ENCODE assay signal across 17 cellular contexts in the genomic region with DNA sequence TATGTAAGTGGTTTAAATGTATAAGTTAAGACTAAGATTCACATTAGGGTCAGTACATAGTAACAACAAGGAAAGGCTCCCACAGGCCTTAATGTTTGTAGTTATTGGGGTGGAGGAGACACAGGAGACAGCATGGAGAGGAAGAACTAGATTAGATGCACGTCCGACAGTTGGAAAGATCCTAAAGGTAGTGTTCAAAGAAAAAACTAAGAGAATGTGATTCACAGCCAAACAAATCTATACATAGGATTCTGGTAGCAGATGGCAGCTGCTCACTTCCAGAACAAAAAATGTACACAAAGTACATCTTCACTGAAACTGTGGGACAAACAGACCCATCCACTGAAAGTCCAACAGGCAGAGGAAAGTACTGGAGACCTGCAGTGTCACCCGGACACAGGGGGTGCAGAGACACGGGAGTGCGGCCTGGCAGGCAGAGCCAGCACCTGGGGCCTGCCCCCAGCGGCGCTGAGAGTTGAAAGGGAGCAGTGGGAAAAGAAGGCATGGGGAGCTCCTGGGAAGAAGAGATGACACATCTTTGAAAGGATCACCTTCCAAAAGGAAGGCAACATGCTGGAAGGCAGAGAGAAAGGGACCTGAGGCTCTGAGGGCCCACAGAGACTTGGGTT. TPM values are rescaled to one million over a fixed set of nuclear protein-coding genes. Genes with fewer than 3 reads are reported as not detected.
DNase-seq lines count a peak whose midpoint lies in the region; ATAC-seq and TF ChIP-seq lines count a peak whose summit lies in the region.
"Had no signal": no experiment of that assay in that cellular context is flagged by ENCODE, and none has a peak within 500 bp of the region (broad histone marks: within the 10 kb centered on the region; RNA-seq: fewer than 3 reads in every experiment).

No MANE protein-coding gene starts in this region.

- no peak for DNase-seq in activated T-cell treated with anti-CD3 and anti-CD28 coated beads, Interleukin-2, amount 50 U/mL, for 72 hours
- no peak for DNase-seq in activated T-cell treated with anti-CD3 and anti-CD28 coated beads, Interleukin-2, amount 50 U/mL, for 48 hours
- no peak for DNase-seq in activated T-helper 1 cell treated with anti-CD3 and anti-CD28 coated beads, Interleukin-12 subunit alpha, Interleukin-12 subunit beta, Interleukin-2, Interleukin-4 antibody, amounts not matched to agents 30 ng/mL and 10 ng/mL and 1 ng/mL, durations not matched to agents 14 hours and 24 hours and 36 hours (ENCODE audit: low spot score)
- DNase-seq in nephron progenitor cell (no peak), NCI-H2171 treated with DMSO at 0.1 percent for 48 hours (lab: John Stamatoyannopoulos, UW) (no peak), Caco-2 (no peak), chondrocyte (ENCODE audit: low spot score) (no peak)
- DNase-seq in stimulated activated naive B cell treated with anti-CD40 and anti-IgM and Interleukin-4, amounts not matched to agents 10 μg/mL and 1 μg/mL and 100 μg/mL, for 72 hours, result no peak
- DNase-seq: C1 segment of cervical spinal cord, COR-L47, DMS53, GM23248, NCI-H1417 treated with DMSO at 0.1 percent for 48 hours, NCI-H2029, NCI-H510A, Peyer's patch had no signal

- H3K4me3 ChIP-seq in Caco-2 (ENCODE audit: low read depth, low read length), result no peak overlapping the region
- H3K4me3 ChIP-seq: GM23248, Peyer's patch had no signal

- intact Hi-C loops in activated T-helper 1 cell treated with anti-CD3 and anti-CD28 coated beads, Interleukin-12 subunit alpha, Interleukin-12 subunit beta, Interleukin-2, Interleukin-4 antibody, amounts not matched to agents 30 ng/mL and 10 ng/mL and 1 ng/mL, durations not matched to agents 14 hours and 24 hours and 36 hours (cut with micrococcal nuclease), result no loop called here
- intact Hi-C loops in Caco-2 (cut with micrococcal nuclease; ENCODE audit: unreplicated experiment), result no loop called here

- H3K27me3 Mint-ChIP-seq in activated T-cell treated with anti-CD3 and anti-CD28 coated beads, Interleukin-2, amount 50 U/mL, for 72 hours (ENCODE audit: low read depth), result no peaks in the 10 kb centered on the region
- H3K27me3 Mint-ChIP-seq in activated T-helper 1 cell treated with anti-CD3 and anti-CD28 coated beads, Interleukin-12 subunit alpha, Interleukin-12 subunit beta, Interleukin-2, Interleukin-4 antibody, amounts not matched to agents 30 ng/mL and 10 ng/mL and 1 ng/mL, durations not matched to agents 14 hours and 24 hours and 36 hours (ENCODE audit: insufficient read depth), result no peaks in the 10 kb centered on the region
- H3K27me3 Mint-ChIP-seq in nephron progenitor cell (ENCODE audit: low read depth, poor library complexity) (no peaks in the 10 kb centered on the region), Caco-2 (ENCODE audit: insufficient read depth, unreplicated experiment) (no peaks in the 10 kb centered on the region), chondrocyte (ENCODE audit: low read depth) (no peaks in the 10 kb centered on the region)
- H3K27me3 Mint-ChIP-seq in stimulated activated naive B cell treated with anti-CD40 and anti-IgM and Interleukin-4, amounts not matched to agents 10 μg/mL and 1 μg/mL and 100 μg/mL, for 72 hours, result no peaks in the 10 kb centered on the region

- no peak overlapping the region for H3K4me3 Mint-ChIP-seq in activated T-cell treated with anti-CD3 and anti-CD28 coated beads, Interleukin-2, amount 50 U/mL, for 72 hours
- no peak overlapping the region for H3K4me3 Mint-ChIP-seq in activated T-helper 1 cell treated with anti-CD3 and anti-CD28 coated beads, Interleukin-12 subunit alpha, Interleukin-12 subunit beta, Interleukin-2, Interleukin-4 antibody, amounts not matched to agents 30 ng/mL and 10 ng/mL and 1 ng/mL, durations not matched to agents 14 hours and 24 hours and 36 hours
- H3K4me3 Mint-ChIP-seq in nephron progenitor cell (no peak overlapping the region), Caco-2 (ENCODE audit: unreplicated experiment) (no peak overlapping the region), chondrocyte (ENCODE audit: unreplicated experiment) (no peak overlapping the region)
- H3K4me3 Mint-ChIP-seq in stimulated activated naive B cell treated with anti-CD40 and anti-IgM and Interleukin-4, amounts not matched to agents 10 μg/mL and 1 μg/mL and 100 μg/mL, for 72 hours, result no peak overlapping the region

- POLR2A ChIA-PET in Caco-2 (lab: Charles Lee), result no interaction called here

- H3K27me3 ChIP-seq in Caco-2 (replicated peaks; ENCODE audit: control insufficient read depth, insufficient read depth, low read length), result no peaks in the 10 kb centered on the region
- H3K27me3 ChIP-seq: Peyer's patch had no signal

- no peaks in the 10 kb centered on the region for H3K4me1 ChIP-seq in Caco-2
- H3K4me1 ChIP-seq: Peyer's patch had no signal

- peaks cover 9 to 57% of the 10 kb centered on the region in 2 donors for H3K36me3 Mint-ChIP-seq in activated T-cell treated with anti-CD3 and anti-CD28 coated beads, Interleukin-2, amount 50 U/mL, for 72 hours (ENCODE audit: insufficient read depth in 2 of 2)
- H3K36me3 Mint-ChIP-seq in activated T-helper 1 cell treated with anti-CD3 and anti-CD28 coated beads, Interleukin-12 subunit alpha, Interleukin-12 subunit beta, Interleukin-2, Interleukin-4 antibody, amounts not matched to agents 30 ng/mL and 10 ng/mL and 1 ng/mL, durations not matched to agents 14 hours and 24 hours and 36 hours (ENCODE audit: low read depth), result peaks cover 61% of the 10 kb centered on the region
- H3K36me3 Mint-ChIP-seq in nephron progenitor cell (ENCODE audit: low read depth) (peaks cover 89% of the 10 kb centered on the region), Caco-2 (ENCODE audit: insufficient read depth, unreplicated experiment) (peaks cover 77% of the 10 kb centered on the region), chondrocyte (ENCODE audit: low read depth) (peaks cover 22% of the 10 kb centered on the region)
- peaks cover 39 to 63% of the 10 kb centered on the region in 2 donors for H3K36me3 Mint-ChIP-seq in stimulated activated naive B cell treated with anti-CD40 and anti-IgM and Interleukin-4, amounts not matched to agents 10 μg/mL and 1 μg/mL and 100 μg/mL, for 72 hours

- peaks cover 3% of the 10 kb centered on the region; the same call in 1 of the 2 replicates for H3K36me3 ChIP-seq in Caco-2 (ENCODE audit: control insufficient read depth, insufficient read depth, low read length)

- H3K9me3 Mint-ChIP-seq in activated T-cell treated with anti-CD3 and anti-CD28 coated beads, Interleukin-2, amount 50 U/mL, for 72 hours, result peaks cover 3% of the 10 kb centered on the region in 2 donors
- no peaks in the 10 kb centered on the region for H3K9me3 Mint-ChIP-seq in activated T-helper 1 cell treated with anti-CD3 and anti-CD28 coated beads, Interleukin-12 subunit alpha, Interleukin-12 subunit beta, Interleukin-2, Interleukin-4 antibody, amounts not matched to agents 30 ng/mL and 10 ng/mL and 1 ng/mL, durations not matched to agents 14 hours and 24 hours and 36 hours
- H3K9me3 Mint-ChIP-seq in nephron progenitor cell (peaks cover 14% of the 10 kb centered on the region), Caco-2 (ENCODE audit: unreplicated experiment) (no peaks in the 10 kb centered on the region), chondrocyte (ENCODE audit: low read depth) (no peaks in the 10 kb centered on the region)
- H3K9me3 Mint-ChIP-seq in stimulated activated naive B cell treated with anti-CD40 and anti-IgM and Interleukin-4, amounts not matched to agents 10 μg/mL and 1 μg/mL and 100 μg/mL, for 72 hours, result peaks cover 0 to 5% of the 10 kb centered on the region in 2 donors

- TF ChIP-seq CTCF in nephron progenitor cell (IDR thresholded peaks at IDR 0.05) (no peak), Caco-2 (IDR thresholded peaks at IDR 0.05; ENCODE audit: insufficient read depth in 1 of 2, low read depth in 1 of 2, low read length in 1 of 2, severe bottlenecking in 1 of 2, unreplicated experiment in 1 of 2) (no peak), chondrocyte (IDR thresholded peaks at IDR 0.05) (no peak)

- peak overlapping the region; percentile 39 for H3K27ac Mint-ChIP-seq in activated T-cell treated with anti-CD3 and anti-CD28 coated beads, Interleukin-2, amount 50 U/mL, for 72 hours
- H3K27ac Mint-ChIP-seq in activated T-helper 1 cell treated with anti-CD3 and anti-CD28 coated beads, Interleukin-12 subunit alpha, Interleukin-12 subunit beta, Interleukin-2, Interleukin-4 antibody, amounts not matched to agents 30 ng/mL and 10 ng/mL and 1 ng/mL, durations not matched to agents 14 hours and 24 hours and 36 hours, result peak overlapping the region; percentile 1
- H3K27ac Mint-ChIP-seq in nephron progenitor cell (peak overlapping the region; percentile 90), Caco-2 (ENCODE audit: unreplicated experiment) (no peak overlapping the region), chondrocyte (ENCODE audit: unreplicated experiment) (no peak overlapping the region)
- peak overlapping the region; percentile 75 for H3K27ac Mint-ChIP-seq in stimulated activated naive B cell treated with anti-CD40 and anti-IgM and Interleukin-4, amounts not matched to agents 10 μg/mL and 1 μg/mL and 100 μg/mL, for 72 hours

- peaks cover 4% of the 10 kb centered on the region for H3K4me1 Mint-ChIP-seq in activated T-cell treated with anti-CD3 and anti-CD28 coated beads, Interleukin-2, amount 50 U/mL, for 72 hours (ENCODE audit: low read depth)
- H3K4me1 Mint-ChIP-seq in activated T-helper 1 cell treated with anti-CD3 and anti-CD28 coated beads, Interleukin-12 subunit alpha, Interleukin-12 subunit beta, Interleukin-2, Interleukin-4 antibody, amounts not matched to agents 30 ng/mL and 10 ng/mL and 1 ng/mL, durations not matched to agents 14 hours and 24 hours and 36 hours (ENCODE audit: low read depth), result no peaks in the 10 kb centered on the region
- no peaks in the 10 kb centered on the region for H3K4me1 Mint-ChIP-seq in nephron progenitor cell
- H3K4me1 Mint-ChIP-seq in stimulated activated naive B cell treated with anti-CD40 and anti-IgM and Interleukin-4, amounts not matched to agents 10 μg/mL and 1 μg/mL and 100 μg/mL, for 72 hours, result no peaks in the 10 kb centered on the region
- no peaks in the 10 kb centered on the region for H3K4me1 Mint-ChIP-seq in Caco-2 (ENCODE audit: low read depth, unreplicated experiment)
- H3K4me1 Mint-ChIP-seq in chondrocyte (ENCODE audit: low read depth), result no peaks in the 10 kb centered on the region

- no peak for ATAC-seq in activated T-cell treated with anti-CD3 and anti-CD28 coated beads, Interleukin-2, amount 50 U/mL, for 72 hours (replicated peaks in 1 of 2)
- no peak for ATAC-seq in stimulated activated naive B cell treated with anti-CD40 and anti-IgM and Interleukin-4, amounts not matched to agents 10 μg/mL and 1 μg/mL and 100 μg/mL, for 72 hours (replicated peaks)
- ATAC-seq: HCT116 had no signal

- H3K9me3 ChIP-seq in Caco-2, result no peaks in the 10 kb centered on the region
- H3K9me3 ChIP-seq: Peyer's patch had no signal

- CTCF ChIA-PET in Caco-2 (lab: Charles Lee), result no interaction called here

- BruUV-seq in Caco-2 (replicated peaks; lab: Mats Ljungman, UMichigan), result no TSS peak

RNA-seq across cellular contexts. Expression of a gene that starts 40.0 kb away (rescaled TPM):
- 10 to 100 TPM; 40.8 to 57.4 TPM for total RNA-seq in activated T-cell treated with anti-CD3 and anti-CD28 coated beads, Interleukin-2, amount 50 U/mL, for 72 hours
- total RNA-seq in activated T-helper 1 cell treated with anti-CD3 and anti-CD28 coated beads, Interleukin-12 subunit alpha, Interleukin-12 subunit beta, Interleukin-2, Interleukin-4 antibody, amounts not matched to agents 30 ng/mL and 10 ng/mL and 1 ng/mL, durations not matched to agents 14 hours and 24 hours and 36 hours, result 52.9 and 55.4 TPM in 2 replicates
- total RNA-seq in Caco-2 (2022), result 47.7 and 53.0 TPM in 2 replicates
- total RNA-seq in chondrocyte, result 23.5 to 25.6 TPM (median 24.0 TPM) in 3 replicates

Comparison
In these comparisons a context has a peak if more than half of its experiments do, and no peak if none do; other contexts are left out.
1. H3K27ac Mint-ChIP-seq: peak in activated T-cell treated with anti-CD3 and anti-CD28 coated beads, Interleukin-2, amount 50 U/mL, for 72 hours (single experiment), activated T-helper 1 cell treated with anti-CD3 and anti-CD28 coated beads, Interleukin-12 subunit alpha, Interleukin-12 subunit beta, Interleukin-2, Interleukin-4 antibody, amounts not matched to agents 30 ng/mL and 10 ng/mL and 1 ng/mL, durations not matched to agents 14 hours and 24 hours and 36 hours (single experiment), nephron progenitor cell (single experiment) and stimulated activated naive B cell treated with anti-CD40 and anti-IgM and Interleukin-4, amounts not matched to agents 10 μg/mL and 1 μg/mL and 100 μg/mL, for 72 hours (single experiment); none in Caco-2 (single experiment) and chondrocyte (single experiment).